ENCODE assay signal across 14 cellular contexts in the genomic region with DNA sequence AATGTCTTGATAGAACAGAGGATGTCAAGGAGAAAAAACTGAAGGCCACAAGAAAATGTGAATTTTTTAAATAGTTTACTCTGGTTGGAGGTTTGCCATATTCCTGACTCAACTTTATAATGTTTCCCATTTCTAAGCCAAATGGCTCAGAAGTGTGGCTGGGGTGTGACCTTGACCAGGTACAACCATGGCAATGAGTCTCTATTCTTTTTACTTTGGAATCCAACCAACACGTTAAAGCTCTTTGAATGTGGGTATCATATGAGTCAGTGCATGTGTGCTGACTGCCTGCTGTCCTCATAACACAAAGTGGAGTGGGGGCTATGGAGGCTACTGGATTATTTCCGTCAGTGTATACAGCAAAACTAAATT. TPM values are rescaled to one million over a fixed set of nuclear protein-coding genes. Genes with fewer than 3 reads are reported as not detected.
DNase-seq lines count a peak whose midpoint lies in the region; ATAC-seq and TF ChIP-seq lines count a peak whose summit lies in the region.
"Had no signal": no experiment of that assay in that cellular context is flagged by ENCODE, and none has a peak within 500 bp of the region (broad histone marks: within the 10 kb centered on the region; RNA-seq: fewer than 3 reads in every experiment).

No MANE protein-coding gene starts in this region.

- no peaks in the 10 kb centered on the region for H3K9me2 ChIP-seq in SK-N-SH

- CTCF ChIA-PET in SK-N-SH (lab: Yijun Ruan, JAX): interaction anchor here (1.0 to 2.0 kb wide), 3 partner anchors 11 to 114 kb away, joined by 4 to 8 read pairs (median 5); a partner anchor contains a TSS

- no peaks in the 10 kb centered on the region for H3K9me3 ChIP-seq in SK-N-SH
- H3K9me3 ChIP-seq in prostate gland: no peaks in the 10 kb centered on the region

- 68% methylated on average over 2 of the region's 2 CpGs for WGBS in SK-N-SH (ENCODE audit: low lambda C conversion rate)
- 60% methylated on average over 2 of the region's 2 CpGs for WGBS in prostate gland

- H3K79me2 ChIP-seq in SK-N-SH (ENCODE audit: insufficient read depth): no peaks in the 10 kb centered on the region

- peak overlapping the region; percentile 61 for H3K4me3 Mint-ChIP-seq in T-helper 2 cell treated with Interferon-gamma antibody and Interleukin-4, amounts not matched to agents 5 μg/mL and 100 μg/mL, for 36 hours
- H3K4me3 Mint-ChIP-seq: H9, nephron had no signal

- no peak for DNase-seq in SK-N-SH
- DNase-seq in T-helper 2 cell treated with Interferon-gamma antibody and Interleukin-4, amounts not matched to agents 5 μg/mL and 100 μg/mL, for 36 hours (ENCODE audit: low spot score): no peak
- peak; percentile 78 to 89 for DNase-seq in dermis microvascular lymphatic vessel endothelial cell (ENCODE audit: low read depth in 2 of 2)
- DNase-seq in prostate gland (ENCODE audit: low spot score): no peak
- no peak for DNase-seq in NCI-H510A (lab: John Stamatoyannopoulos, UW)
- DNase-seq in RKO (ENCODE audit: low spot score): no peak
- no peak for DNase-seq in C1 segment of cervical spinal cord (lab: John Stamatoyannopoulos, UW)
- DNase-seq: 8988T; effector CD8-positive, alpha-beta T cell; H9; stimulated activated CD4-positive, alpha-beta T cell treated with anti-CD3 and anti-CD28 coated beads, Interleukin-1b, Interleukin-23, amount 100 ng/mL, for 48 hours had no signal

- peak overlapping the region; percentile 89 for H3K27ac Mint-ChIP-seq in T-helper 2 cell treated with Interferon-gamma antibody and Interleukin-4, amounts not matched to agents 5 μg/mL and 100 μg/mL, for 36 hours
- H3K27ac Mint-ChIP-seq: H9, nephron had no signal

- H3F3A ChIP-seq in SK-N-SH (replicated peaks; ENCODE audit: insufficient read depth): peaks cover 8% of the 10 kb centered on the region

- no peaks in the 10 kb centered on the region for H3K27me3 Mint-ChIP-seq in T-helper 2 cell treated with Interferon-gamma antibody and Interleukin-4, amounts not matched to agents 5 μg/mL and 100 μg/mL, for 36 hours (ENCODE audit: low read depth)

- H3K4me1 Mint-ChIP-seq in T-helper 2 cell treated with Interferon-gamma antibody and Interleukin-4, amounts not matched to agents 5 μg/mL and 100 μg/mL, for 36 hours (ENCODE audit: low read depth): peaks cover 35% of the 10 kb centered on the region
- H3K4me1 Mint-ChIP-seq: H9, nephron had no signal

- no peak for TF ChIP-seq POLR2A in prostate gland (IDR thresholded peaks at IDR 0.05)

- no peak overlapping the region for H3K9ac ChIP-seq in SK-N-SH

- H3K27ac ChIP-seq in SK-N-SH (ENCODE audit: low read depth in 2 of 2, low read length in 1 of 2) (no peak overlapping the region), prostate gland (peak overlapping the region; percentile 85 to 87)

- H4K20me1 ChIP-seq in SK-N-SH (ENCODE audit: insufficient read depth): no peaks in the 10 kb centered on the region

- H3K4me3 ChIP-seq in SK-N-SH (ENCODE audit: low read depth in 2 of 2, low read length in 1 of 2) (no peak overlapping the region), prostate gland (no peak overlapping the region)

- no peaks in the 10 kb centered on the region for H3K36me3 Mint-ChIP-seq in T-helper 2 cell treated with Interferon-gamma antibody and Interleukin-4, amounts not matched to agents 5 μg/mL and 100 μg/mL, for 36 hours (ENCODE audit: low read depth)

- H3K27me3 ChIP-seq in SK-N-SH (ENCODE audit: insufficient read depth): no peaks in the 10 kb centered on the region
- no peaks in the 10 kb centered on the region for H3K27me3 ChIP-seq in prostate gland (replicated peaks; ENCODE audit: insufficient read depth)

- POLR2A ChIA-PET in SK-N-SH (lab: Yijun Ruan, JAX): no interaction called here

- H3K9me3 Mint-ChIP-seq in T-helper 2 cell treated with Interferon-gamma antibody and Interleukin-4, amounts not matched to agents 5 μg/mL and 100 μg/mL, for 36 hours: no peaks in the 10 kb centered on the region
- H3K9me3 Mint-ChIP-seq: H9, nephron had no signal

- H3K4me1 ChIP-seq in SK-N-SH (ENCODE audit: control insufficient read depth in 1 of 2, insufficient read depth in 2 of 2, low read depth in 1 of 2, low read length in 1 of 2) (no peaks in the 10 kb centered on the region; a peak in 2 of 4 replicates), prostate gland (replicated peaks) (no peaks in the 10 kb centered on the region)

- no peak overlapping the region for H2AFZ ChIP-seq in SK-N-SH (ENCODE audit: low read depth)

- TF ChIP-seq RAD21 in SK-N-SH (IDR thresholded peaks at IDR 0.05; ENCODE audit: low read length): no peak

- TF ChIP-seq CTCF in SK-N-SH (IDR thresholded peaks at IDR 0.05): no peak
- no peak for TF ChIP-seq CTCF in prostate gland (IDR thresholded peaks at IDR 0.05)

- H3K36me3 ChIP-seq in SK-N-SH (replicated peaks in 1 of 2; ENCODE audit: control insufficient read depth in 1 of 2, insufficient read depth in 2 of 2, low read length in 1 of 2) (no peaks in the 10 kb centered on the region), prostate gland (no peaks in the 10 kb centered on the region)

- H3K4me2 ChIP-seq in SK-N-SH: no peak overlapping the region; the same call in 1 of the 2 replicates

- intact Hi-C loops in prostate gland (cut with DNase I): no loop called here

- peak; percentile 59 for ATAC-seq in SK-N-SH treated with all-trans-retinoic acid at 6 μM for 48 hours

- TF ChIP-seq EP300 in SK-N-SH (IDR thresholded peaks at IDR 0.05; ENCODE audit: borderline replicate concordance in 1 of 2, low read depth in 1 of 2, low read length in 1 of 2): no peak

TF ChIP-seq in SK-N-SH treated with all-trans-retinoic acid at 6 μM for 48 hours, 23 proteins besides CTCF, POLR2A, EP300 and RAD21:
- TF ChIP-seq ZNF565 (CRISPR knock-in tag; conservative IDR thresholded peaks at IDR 0.05; ENCODE audit: low read depth) (no peak), ZFP30 (CRISPR knock-in tag; IDR thresholded peaks at IDR 0.05) (no peak), CSDC2 (CRISPR knock-in tag; IDR thresholded peaks at IDR 0.05) (no peak), RARB (CRISPR knock-in tag; IDR thresholded peaks at IDR 0.05) (no peak), ZFP3 (CRISPR knock-in tag; IDR thresholded peaks at IDR 0.05) (no peak), ESRRG (CRISPR knock-in tag; IDR thresholded peaks at IDR 0.05) (no peak), OSR1 (CRISPR knock-in tag; IDR thresholded peaks at IDR 0.05) (no peak)
- TF ChIP-seq, protein P1, sequence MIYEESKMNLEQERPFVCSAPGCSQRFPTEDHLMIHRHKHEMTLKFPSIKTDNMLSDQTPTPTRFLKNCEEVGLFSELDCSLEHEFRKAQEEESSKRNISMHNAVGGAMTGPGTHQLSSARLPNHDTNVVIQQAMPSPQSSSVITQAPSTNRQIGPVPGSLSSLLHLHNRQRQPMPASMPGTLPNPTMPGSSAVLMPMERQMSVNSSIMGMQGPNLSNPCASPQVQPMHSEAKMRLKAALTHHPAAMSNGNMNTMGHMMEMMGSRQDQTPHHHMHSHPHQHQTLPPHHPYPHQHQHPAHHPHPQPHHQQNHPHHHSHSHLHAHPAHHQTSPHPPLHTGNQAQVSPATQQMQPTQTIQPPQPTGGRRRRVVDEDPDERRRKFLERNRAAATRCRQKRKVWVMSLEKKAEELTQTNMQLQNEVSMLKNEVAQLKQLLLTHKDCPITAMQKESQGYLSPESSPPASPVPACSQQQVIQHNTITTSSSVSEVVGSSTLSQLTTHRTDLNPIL (CRISPR knock-in tag; IDR thresholded peaks at IDR 0.05; ENCODE audit: low read depth): no peak

TF ChIP-seq in SK-N-SH, 30 proteins besides CTCF, POLR2A, EP300 and RAD21 (continues in another document):
- TF ChIP-seq, protein P2, sequence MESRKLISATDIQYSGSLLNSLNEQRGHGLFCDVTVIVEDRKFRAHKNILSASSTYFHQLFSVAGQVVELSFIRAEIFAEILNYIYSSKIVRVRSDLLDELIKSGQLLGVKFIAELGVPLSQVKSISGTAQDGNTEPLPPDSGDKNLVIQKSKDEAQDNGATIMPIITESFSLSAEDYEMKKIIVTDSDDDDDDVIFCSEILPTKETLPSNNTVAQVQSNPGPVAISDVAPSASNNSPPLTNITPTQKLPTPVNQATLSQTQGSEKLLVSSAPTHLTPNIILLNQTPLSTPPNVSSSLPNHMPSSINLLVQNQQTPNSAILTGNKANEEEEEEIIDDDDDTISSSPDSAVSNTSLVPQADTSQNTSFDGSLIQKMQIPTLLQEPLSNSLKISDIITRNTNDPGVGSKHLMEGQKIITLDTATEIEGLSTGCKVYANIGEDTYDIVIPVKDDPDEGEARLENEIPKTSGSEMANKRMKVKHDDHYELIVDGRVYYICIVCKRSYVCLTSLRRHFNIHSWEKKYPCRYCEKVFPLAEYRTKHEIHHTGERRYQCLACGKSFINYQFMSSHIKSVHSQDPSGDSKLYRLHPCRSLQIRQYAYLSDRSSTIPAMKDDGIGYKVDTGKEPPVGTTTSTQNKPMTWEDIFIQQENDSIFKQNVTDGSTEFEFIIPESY (IDR thresholded peaks at IDR 0.05; ENCODE audit: borderline replicate concordance, low read depth): no peak
- TF ChIP-seq POLR2AphosphoS5 (IDR thresholded peaks at IDR 0.05; ENCODE audit: low read depth, low read length): no peak
- no peak for TF ChIP-seq TEAD4 (IDR thresholded peaks at IDR 0.05; ENCODE audit: borderline replicate concordance, insufficient read depth)
- TF ChIP-seq, protein P3, sequence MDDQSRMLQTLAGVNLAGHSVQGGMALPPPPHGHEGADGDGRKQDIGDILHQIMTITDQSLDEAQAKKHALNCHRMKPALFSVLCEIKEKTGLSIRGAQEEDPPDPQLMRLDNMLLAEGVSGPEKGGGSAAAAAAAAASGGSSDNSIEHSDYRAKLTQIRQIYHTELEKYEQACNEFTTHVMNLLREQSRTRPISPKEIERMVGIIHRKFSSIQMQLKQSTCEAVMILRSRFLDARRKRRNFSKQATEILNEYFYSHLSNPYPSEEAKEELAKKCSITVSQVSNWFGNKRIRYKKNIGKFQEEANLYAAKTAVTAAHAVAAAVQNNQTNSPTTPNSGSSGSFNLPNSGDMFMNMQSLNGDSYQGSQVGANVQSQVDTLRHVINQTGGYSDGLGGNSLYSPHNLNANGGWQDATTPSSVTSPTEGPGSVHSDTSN (IDR thresholded peaks at IDR 0.05): no peak
- TF ChIP-seq FOXM1 (IDR thresholded peaks at IDR 0.05; ENCODE audit: low read depth): no peak
- TF ChIP-seq YY1 (IDR thresholded peaks at IDR 0.05; ENCODE audit: low read depth): no peak
- TF ChIP-seq RCOR1 (IDR thresholded peaks at IDR 0.05; ENCODE audit: low read length): no peak
- no peak for TF ChIP-seq ELF1 (IDR thresholded peaks at IDR 0.05)
- TF ChIP-seq TAF1 (IDR thresholded peaks at IDR 0.05; ENCODE audit: borderline replicate concordance, low read depth, low read length): no peak
- no peak for TF ChIP-seq JUND (IDR thresholded peaks at IDR 0.05)

RNA-seq across cellular contexts. Expression of a gene that starts 33.5 kb away (rescaled TPM):
- 140 and 197 TPM in 2 replicates for polyA plus RNA-seq in SK-N-SH (2012; rRNA removed)
- polyA plus RNA-seq in SK-N-SH (2012; cell fraction: cytosol; rRNA removed): 221 and 225 TPM in 2 replicates
- polyA plus RNA-seq in SK-N-SH (2012; cell fraction: nucleus; rRNA removed): 81.0 and 164 TPM in 2 replicates
- 46.5 and 51.2 TPM in 2 replicates for total RNA-seq in dermis microvascular lymphatic vessel endothelial cell
- 10 to 100 TPM; 77.4 to 84.1 TPM for total RNA-seq in prostate gland

RNA-seq across cellular contexts. Expression of a gene that starts 54.5 kb away (rescaled TPM):
- polyA plus RNA-seq in SK-N-SH (2012; rRNA removed): not detected in 2 replicates
- not detected in 2 replicates for polyA plus RNA-seq in SK-N-SH (2012; cell fraction: cytosol; rRNA removed)
- not detected in 2 replicates for polyA plus RNA-seq in SK-N-SH (2012; cell fraction: nucleus; rRNA removed)
- not detected in 2 replicates for total RNA-seq in dermis microvascular lymphatic vessel endothelial cell
- 1 to 10 TPM in 1 of 2 donors, under 1 TPM in 1; 0.91 to 3.3 TPM for total RNA-seq in prostate gland
- total RNA-seq: H9, NCI-H460 had no signal

Comparison
In these comparisons a context has a peak if more than half of its experiments do, and no peak if none do; other contexts are left out.
1. DNase-seq: peak in dermis microvascular lymphatic vessel endothelial cell (2 of 2); none in SK-N-SH (single experiment), T-helper 2 cell treated with Interferon-gamma antibody and Interleukin-4, amounts not matched to agents 5 μg/mL and 100 μg/mL, for 36 hours (single experiment), prostate gland (single experiment), NCI-H510A (single experiment), RKO (single experiment) and C1 segment of cervical spinal cord (0 of 14).
2. H3K27ac ChIP-seq: peak in prostate gland (2 of 2); none in SK-N-SH (0 of 2).